Comparison of ENCODE assay signal across 9 cellular contexts in the genomic region with DNA sequence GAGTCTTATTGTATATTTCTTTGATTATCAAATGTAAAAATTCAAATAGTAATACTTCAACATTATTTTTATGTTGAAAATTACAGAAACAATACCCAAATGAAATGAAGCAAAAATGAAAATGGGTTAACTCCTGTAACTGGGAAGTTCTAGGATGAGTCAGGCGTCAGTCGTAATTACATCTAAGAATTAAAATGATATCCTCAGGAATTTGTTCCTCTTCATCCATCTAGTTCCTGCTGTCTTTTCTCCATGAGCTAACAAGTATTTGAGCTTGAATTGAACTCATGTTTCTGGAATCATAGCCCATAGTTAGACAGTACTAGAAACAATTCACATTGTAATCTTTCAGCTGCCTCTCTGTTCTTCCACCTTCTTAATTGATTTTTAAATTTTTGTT.
"Had no signal": no experiment of that assay in that cellular context is flagged by ENCODE, and none has a peak within 500 bp of the region (broad histone marks: within the 10 kb centered on the region; RNA-seq: fewer than 3 reads in every experiment).

No MANE protein-coding gene starts in this region.

- H3K9me3 ChIP-seq: HAP-1 had no signal

- DNase-seq: GM23248, GOT3, H7, IMR-90, KG1 had no signal

- H3K4me1 ChIP-seq: HAP-1 had no signal

- FAIRE-seq: HTR-8/SVneo, K562 had no signal

- H3K9ac ChIP-seq: GM23248 had no signal

- ATAC-seq: HCT116, K562 had no signal

- H3K27ac ChIP-seq: GM23248 had no signal

- H3K4me3 ChIP-seq: GM23248, HAP-1, K562 had no signal

- H2AFZ ChIP-seq: GM23248 had no signal

- H3K36me3 ChIP-seq: HAP-1 had no signal
